ENCODE assay signal across 10 cellular contexts in the genomic region with DNA sequence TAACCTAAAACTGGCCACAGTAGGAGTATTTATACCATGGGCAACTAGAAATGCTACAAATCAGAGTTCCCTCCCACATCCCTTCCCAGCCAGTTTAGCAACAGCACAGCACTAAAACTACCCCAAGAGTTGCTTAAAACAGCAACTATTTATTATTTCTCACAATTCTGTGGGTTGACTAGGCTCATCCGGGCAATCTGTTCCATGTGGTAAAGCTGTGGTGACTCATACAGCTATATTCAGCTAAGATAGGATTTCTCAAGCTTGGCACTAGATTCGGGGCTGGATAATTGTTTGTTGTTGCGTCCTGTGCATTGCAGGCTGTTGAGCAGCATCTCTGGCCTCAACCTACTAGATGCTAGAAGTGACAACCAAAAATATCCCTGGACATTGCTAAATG. TPM values are rescaled to one million over a fixed set of nuclear protein-coding genes. Genes with fewer than 3 reads are reported as not detected.
DNase-seq lines count a peak whose midpoint lies in the region; ATAC-seq and TF ChIP-seq lines count a peak whose summit lies in the region.
"Had no signal": no experiment of that assay in that cellular context is flagged by ENCODE, and none has a peak within 500 bp of the region (broad histone marks: within the 10 kb centered on the region; RNA-seq: fewer than 3 reads in every experiment).

No MANE protein-coding gene starts in this region.

- no peak for ATAC-seq in HG03159 (IDR thresholded peaks at IDR 0.05; ENCODE audit: unreplicated experiment)

- TF ChIP-seq POLR2A in suprapubic skin (IDR thresholded peaks at IDR 0.05) = no peak

- 17% methylated on average over 3 of the region's 3 CpGs for WGBS in suprapubic skin

- no peak overlapping the region for H3K4me3 ChIP-seq in fibroblast of pulmonary artery (replicated peaks; ENCODE audit: low read depth, low read length)
- no peak overlapping the region for H3K4me3 ChIP-seq in suprapubic skin
- H3K4me3 ChIP-seq: SJSA1 had no signal

- DNase-seq in activated naive CD4-positive, alpha-beta T cell treated with anti-CD3 and anti-CD28 coated beads for 36 hours = peak; percentile 66
- DNase-seq in activated naive CD4-positive, alpha-beta T cell treated with Interleukin-2 at 50 U/mL for 16 hours = no peak
- DNase-seq in T-helper 2 cell treated with Interferon-gamma antibody and Interleukin-4, amounts not matched to agents 5 μg/mL and 100 μg/mL, for 36 hours (ENCODE audit: low spot score) = no peak
- DNase-seq in fibroblast of pulmonary artery (ENCODE audit: low read depth) (peak; percentile 87), suprapubic skin (ENCODE audit: low spot score in 2 of 2) (no peak), DMS53 (lab: John Stamatoyannopoulos, UW) (no peak), ACHN (no peak)
- DNase-seq: DMS79 had no signal

- no peaks in the 10 kb centered on the region for H3K9me3 ChIP-seq in suprapubic skin
- H3K9me3 ChIP-seq: SJSA1 had no signal

- H3K4me1 Mint-ChIP-seq in activated naive CD4-positive, alpha-beta T cell treated with anti-CD3 and anti-CD28 coated beads for 36 hours (ENCODE audit: low read depth) = peaks cover 62% of the 10 kb centered on the region
- peaks cover 51% of the 10 kb centered on the region for H3K4me1 Mint-ChIP-seq in T-helper 2 cell treated with Interferon-gamma antibody and Interleukin-4, amounts not matched to agents 5 μg/mL and 100 μg/mL, for 36 hours (ENCODE audit: low read depth)

- H3K9me3 Mint-ChIP-seq in activated naive CD4-positive, alpha-beta T cell treated with anti-CD3 and anti-CD28 coated beads for 36 hours = peaks cover under 1% of the 10 kb centered on the region
- H3K9me3 Mint-ChIP-seq in T-helper 2 cell treated with Interferon-gamma antibody and Interleukin-4, amounts not matched to agents 5 μg/mL and 100 μg/mL, for 36 hours = peaks cover under 1% of the 10 kb centered on the region

- TF ChIP-seq CTCF in fibroblast of pulmonary artery (IDR thresholded peaks at IDR 0.05; ENCODE audit: low read length, missing control alignments) = no peak
- TF ChIP-seq CTCF in suprapubic skin (IDR thresholded peaks at IDR 0.05) = no peak

- H3K4me1 ChIP-seq in suprapubic skin = peaks cover 12% of the 10 kb centered on the region

- CTCF ChIA-PET in activated naive CD4-positive, alpha-beta T cell treated with anti-CD3 and anti-CD28 coated beads for 36 hours (lab: Charles Lee) = interaction anchor here (0.6 to 3.7 kb wide), 16 partner anchors 7 to 248 kb away, joined by 3 to 34 read pairs (median 6); partner anchors contain the start of genes CITED2, HECA and TXLNB

- peak overlapping the region; percentile 94 for H3K27ac Mint-ChIP-seq in activated naive CD4-positive, alpha-beta T cell treated with anti-CD3 and anti-CD28 coated beads for 36 hours
- peak overlapping the region; percentile 95 for H3K27ac Mint-ChIP-seq in T-helper 2 cell treated with Interferon-gamma antibody and Interleukin-4, amounts not matched to agents 5 μg/mL and 100 μg/mL, for 36 hours

- in situ Hi-C loops in ACHN (cut with HindIII; ENCODE audit: low pct_ligation_motif_present, low pct_unique_long_range_greater_than_20kb, low sequenced_read_pairs) = no loop called here

- no peaks in the 10 kb centered on the region for H3K27me3 Mint-ChIP-seq in activated naive CD4-positive, alpha-beta T cell treated with anti-CD3 and anti-CD28 coated beads for 36 hours (ENCODE audit: low read depth)
- H3K27me3 Mint-ChIP-seq in T-helper 2 cell treated with Interferon-gamma antibody and Interleukin-4, amounts not matched to agents 5 μg/mL and 100 μg/mL, for 36 hours (ENCODE audit: low read depth) = no peaks in the 10 kb centered on the region

- H3K27me3 ChIP-seq in suprapubic skin = no peaks in the 10 kb centered on the region

- no peaks in the 10 kb centered on the region for H3K36me3 ChIP-seq in suprapubic skin
- H3K36me3 ChIP-seq: SJSA1 had no signal

- no peaks in the 10 kb centered on the region for H3K36me3 Mint-ChIP-seq in activated naive CD4-positive, alpha-beta T cell treated with anti-CD3 and anti-CD28 coated beads for 36 hours (ENCODE audit: low read depth)
- peaks cover 4% of the 10 kb centered on the region for H3K36me3 Mint-ChIP-seq in T-helper 2 cell treated with Interferon-gamma antibody and Interleukin-4, amounts not matched to agents 5 μg/mL and 100 μg/mL, for 36 hours (ENCODE audit: low read depth)

- intact Hi-C loops in activated naive CD4-positive, alpha-beta T cell treated with anti-CD3 and anti-CD28 coated beads for 36 hours (cut with micrococcal nuclease) = no loop called here

- no peak for TF ChIP-seq EP300 in suprapubic skin (IDR thresholded peaks at IDR 0.05)

- H3K27ac ChIP-seq in suprapubic skin = peak overlapping the region; percentile 2
- H3K27ac ChIP-seq: SJSA1 had no signal

- H3K4me3 Mint-ChIP-seq in activated naive CD4-positive, alpha-beta T cell treated with anti-CD3 and anti-CD28 coated beads for 36 hours = no peak overlapping the region
- H3K4me3 Mint-ChIP-seq in T-helper 2 cell treated with Interferon-gamma antibody and Interleukin-4, amounts not matched to agents 5 μg/mL and 100 μg/mL, for 36 hours = peak overlapping the region; percentile 71

RNA-seq across cellular contexts. Expression of gene HECA, which starts 8.6 kb away (rescaled TPM):
- 10 to 100 TPM; 61.1 to 61.2 TPM for total RNA-seq in activated naive CD4-positive, alpha-beta T cell treated with anti-CD3 and anti-CD28 coated beads for 36 hours
- total RNA-seq in suprapubic skin = 100 to 1,000 TPM in 1 of 4 donors, 10 to 100 TPM in 3; 56.7 to 101 (median 67.2) TPM

Comparison
In these comparisons a context has a peak if more than half of its experiments do, and no peak if none do; other contexts are left out.
1. DNase-seq: peak in activated naive CD4-positive, alpha-beta T cell treated with anti-CD3 and anti-CD28 coated beads for 36 hours (single experiment) and fibroblast of pulmonary artery (single experiment); none in activated naive CD4-positive, alpha-beta T cell treated with Interleukin-2 at 50 U/mL for 16 hours (single experiment), T-helper 2 cell treated with Interferon-gamma antibody and Interleukin-4, amounts not matched to agents 5 μg/mL and 100 μg/mL, for 36 hours (single experiment), suprapubic skin (0 of 2), DMS53 (single experiment) and ACHN (single experiment).